Comparison of ENCODE assay signal across 16 cellular contexts in genomic region chr1:25028587-25028909, GRCh38.
A peak's percentile ranks its signal among the peaks of the same experiment; 100 is the strongest.
DNase-seq lines count a peak whose midpoint lies in the region; ATAC-seq lines count a peak whose summit lies in the region.
"Had no signal": no experiment of that assay in that cellular context is flagged by ENCODE, and none has a peak within 500 bp of the region (broad histone marks: within the 10 kb centered on the region; RNA-seq: fewer than 3 reads in every experiment).

No MANE protein-coding gene starts in this region.

- no peaks in the 10 kb centered on the region for H3K9me3 ChIP-seq in naive thymus-derived CD4-positive, alpha-beta T cell (ENCODE audit: control insufficient read depth in 2 of 3, low read length in 3 of 3)
- H3K9me3 ChIP-seq: adrenal gland, prostate gland, SJCRH30, uterus had no signal

- no peaks in the 10 kb centered on the region for H3K9me3 Mint-ChIP-seq in activated CD8-positive, alpha-beta memory T cell treated with anti-CD3 and anti-CD28 coated beads, Interleukin-2, amount 10 ng/mL, durations not matched to agents 7 days and 5 days (ENCODE audit: low read depth)
- H3K9me3 Mint-ChIP-seq in IgD-negative memory B cell = no peaks in the 10 kb centered on the region
- H3K9me3 Mint-ChIP-seq in activated naive CD4-positive, alpha-beta T cell treated with anti-CD3 and anti-CD28 coated beads, Interleukin-2, amount 50 U/mL, for 72 hours = no peaks in the 10 kb centered on the region
- H3K9me3 Mint-ChIP-seq in naive thymus-derived CD4-positive, alpha-beta T cell = peaks cover 0 to 3% (median 0%) of the 10 kb centered on the region in 11 donors

- POLR2A ChIA-PET in naive thymus-derived CD4-positive, alpha-beta T cell (lab: Charles Lee) = interaction anchor here (0.7 to 2.5 kb wide), 4 partner anchors 44 to 103 kb away, joined by 3 to 8 read pairs (median 4); no protein-coding TSS in a partner anchor

- CTCF ChIA-PET in activated CD8-positive, alpha-beta memory T cell treated with anti-CD3 and anti-CD28 coated beads, Interleukin-2, amount 10 ng/mL, durations not matched to agents 7 days and 5 days (lab: Charles Lee) = interaction anchor here (0.8 to 9.1 kb wide), 8 partner anchors 9 to 76 kb away, joined by 3 to 144 read pairs (median 10); no protein-coding TSS in a partner anchor
- CTCF ChIA-PET in naive thymus-derived CD4-positive, alpha-beta T cell (lab: Charles Lee) = interaction anchor here (1.0 to 2.0 kb wide), 4 partner anchors 16 to 64 kb away, joined by 3 to 6 read pairs (median 4); no protein-coding TSS in a partner anchor

- H3K4me3 Mint-ChIP-seq in activated CD8-positive, alpha-beta memory T cell treated with anti-CD3 and anti-CD28 coated beads, Interleukin-2, amount 10 ng/mL, durations not matched to agents 7 days and 5 days = peak overlapping the region; percentile 63
- peak overlapping the region; percentile 73 to 89 (median 81) for H3K4me3 Mint-ChIP-seq in IgD-negative memory B cell
- peak overlapping the region in 8 of 10 donors; percentile 23 to 92 (median 60) for H3K4me3 Mint-ChIP-seq in naive thymus-derived CD4-positive, alpha-beta T cell

- peaks cover 72 to 90% of the 10 kb centered on the region in 2 donors for H3K4me1 ChIP-seq in naive thymus-derived CD4-positive, alpha-beta T cell (ENCODE audit: control insufficient read depth in 2 of 2, insufficient read depth in 2 of 2, low read length in 2 of 2)
- H3K4me1 ChIP-seq: adrenal gland, SJCRH30, uterus had no signal

- H3K36me3 ChIP-seq in naive thymus-derived CD4-positive, alpha-beta T cell (ENCODE audit: control insufficient read depth in 2 of 3, insufficient read depth in 3 of 3, low read length in 3 of 3) = no peaks in the 10 kb centered on the region
- H3K36me3 ChIP-seq: adrenal gland, prostate gland, SJCRH30, uterus had no signal

- no peak overlapping the region for H3K4me3 ChIP-seq in naive thymus-derived CD4-positive, alpha-beta T cell (ENCODE audit: low read length)
- H3K4me3 ChIP-seq: adrenal gland, prostate gland, SJCRH30, uterus had no signal

- ATAC-seq in activated CD8-positive, alpha-beta memory T cell treated with anti-CD3 and anti-CD28 coated beads, Interleukin-2, amount 10 ng/mL, durations not matched to agents 7 days and 5 days = no peak
- ATAC-seq in activated naive CD4-positive, alpha-beta T cell treated with anti-CD3 and anti-CD28 coated beads, Interleukin-2, amount 50 U/mL, for 72 hours = no peak
- ATAC-seq in naive thymus-derived CD4-positive, alpha-beta T cell = no peak
- ATAC-seq in HG03460 (IDR thresholded peaks at IDR 0.05; ENCODE audit: unreplicated experiment) = no peak
- ATAC-seq: left lobe of liver had no signal

- no peaks in the 10 kb centered on the region for H3K27me3 Mint-ChIP-seq in activated CD8-positive, alpha-beta memory T cell treated with anti-CD3 and anti-CD28 coated beads, Interleukin-2, amount 10 ng/mL, durations not matched to agents 7 days and 5 days
- H3K27me3 Mint-ChIP-seq in IgD-negative memory B cell = no peaks in the 10 kb centered on the region
- no peaks in the 10 kb centered on the region for H3K27me3 Mint-ChIP-seq in naive thymus-derived CD4-positive, alpha-beta T cell

- H3K27ac Mint-ChIP-seq in activated CD8-positive, alpha-beta memory T cell treated with anti-CD3 and anti-CD28 coated beads, Interleukin-2, amount 10 ng/mL, durations not matched to agents 7 days and 5 days = no peak overlapping the region
- H3K27ac Mint-ChIP-seq in IgD-negative memory B cell = peak overlapping the region; percentile 75 to 93 (median 91)
- peak overlapping the region; percentile 88 to 95 for H3K27ac Mint-ChIP-seq in activated naive CD4-positive, alpha-beta T cell treated with anti-CD3 and anti-CD28 coated beads, Interleukin-2, amount 50 U/mL, for 72 hours
- peak overlapping the region in 8 of 9 donors; percentile 37 to 97 (median 64) for H3K27ac Mint-ChIP-seq in naive thymus-derived CD4-positive, alpha-beta T cell

- no peaks in the 10 kb centered on the region for H3K27me3 ChIP-seq in naive thymus-derived CD4-positive, alpha-beta T cell (ENCODE audit: control insufficient read depth in 2 of 2, insufficient read depth in 2 of 2, low read length in 2 of 2)
- H3K27me3 ChIP-seq: adrenal gland, SJCRH30, uterus had no signal

- no peaks in the 10 kb centered on the region for H3K36me3 Mint-ChIP-seq in activated CD8-positive, alpha-beta memory T cell treated with anti-CD3 and anti-CD28 coated beads, Interleukin-2, amount 10 ng/mL, durations not matched to agents 7 days and 5 days
- H3K36me3 Mint-ChIP-seq in IgD-negative memory B cell = no peaks in the 10 kb centered on the region
- H3K36me3 Mint-ChIP-seq in activated naive CD4-positive, alpha-beta T cell treated with anti-CD3 and anti-CD28 coated beads, Interleukin-2, amount 50 U/mL, for 72 hours = no peaks in the 10 kb centered on the region
- peaks cover 0 to 2% (median 0%) of the 10 kb centered on the region in 5 donors for H3K36me3 Mint-ChIP-seq in naive thymus-derived CD4-positive, alpha-beta T cell

- no peak for DNase-seq in activated CD8-positive, alpha-beta memory T cell treated with anti-CD3 and anti-CD28 coated beads, Interleukin-2, amount 10 ng/mL, durations not matched to agents 7 days and 5 days
- no peak for DNase-seq in activated CD8-positive, alpha-beta memory T cell treated with anti-CD3 and anti-CD28 coated beads, Interleukin-2, amount 50 U/mL, for 4 hours
- no peak for DNase-seq in activated naive CD4-positive, alpha-beta T cell treated with anti-CD3 and anti-CD28 coated beads, Interleukin-2, amount 50 U/mL, for 72 hours (ENCODE audit: low spot score in 2 of 2)
- no peak for DNase-seq in naive thymus-derived CD4-positive, alpha-beta T cell
- no peak for DNase-seq in NOMO-1 treated with DMSO at 0.1 percent for 48 hours (lab: John Stamatoyannopoulos, UW; ENCODE audit: unreplicated experiment)
- no peak for DNase-seq in activated CD8-positive, alpha-beta memory T cell treated with anti-CD3 and anti-CD28 coated beads for 24 hours
- DNase-seq: adrenal gland; central memory CD4-positive, alpha-beta T cell; GF-D8; NCI-H1417 treated with DMSO at 0.1 percent for 48 hours; SJCRH30; uterus had no signal

- no peak overlapping the region for H3K27ac ChIP-seq in naive thymus-derived CD4-positive, alpha-beta T cell (ENCODE audit: low read depth, low read length)
- H3K27ac ChIP-seq: adrenal gland, prostate gland, SJCRH30, uterus had no signal

- H3K4me1 Mint-ChIP-seq in activated CD8-positive, alpha-beta memory T cell treated with anti-CD3 and anti-CD28 coated beads, Interleukin-2, amount 10 ng/mL, durations not matched to agents 7 days and 5 days = peaks cover 25% of the 10 kb centered on the region
- H3K4me1 Mint-ChIP-seq in IgD-negative memory B cell = peaks cover 47 to 60% (median 49%) of the 10 kb centered on the region in 3 donors
- peaks cover 57 to 95% (median 83%) of the 10 kb centered on the region in 7 donors for H3K4me1 Mint-ChIP-seq in naive thymus-derived CD4-positive, alpha-beta T cell

- intact Hi-C loops in naive thymus-derived CD4-positive, alpha-beta T cell (cut with micrococcal nuclease) = loop anchor here in 1 of 2 donors (10.0 kb wide), 1 partner anchor 524 kb away; the partner anchor contains the start of gene RCAN3
